In genomic region chr4:182221987-182222386, GRCh38 we compare ENCODE assay signal across 17 cellular contexts. TPM values are rescaled to one million over a fixed set of nuclear protein-coding genes. Genes with fewer than 3 reads are reported as not detected.
DNase-seq lines count a peak whose midpoint lies in the region; ATAC-seq, FAIRE-seq and TF ChIP-seq lines count a peak whose summit lies in the region.
"Had no signal": no experiment of that assay in that cellular context is flagged by ENCODE, and none has a peak within 500 bp of the region (broad histone marks: within the 10 kb centered on the region; RNA-seq: fewer than 3 reads in every experiment).

No MANE protein-coding gene starts in this region.

- CTCF ChIA-PET in K562 (lab: Yijun Ruan, JAX; ENCODE audit: low intra/inter-chr PET ratio) = no interaction called here

- H3K9me1 ChIP-seq in K562 (ENCODE audit: control insufficient read depth, insufficient read depth, low read length) = no peaks in the 10 kb centered on the region

- no peak overlapping the region for H3K9ac ChIP-seq in K562 (ENCODE audit: insufficient read depth in 1 of 2, low read depth in 2 of 2, low read length in 2 of 2)
- H3K9ac ChIP-seq: BLaER1 had no signal

- no peak for TF ChIP-seq POLR2A in K562 (conservative IDR thresholded peaks at IDR 0.05)

- peak; percentile 50 for DNase-seq in AG10803 (ENCODE audit: low read depth)
- DNase-seq in K562 (ENCODE audit: extremely low read depth in 1 of 4, low spot score in 3 of 4) = no peak
- DNase-seq in fibroblast of gingiva (ENCODE audit: low read depth) = peak; percentile 78
- no peak for DNase-seq in stimulated activated CD4-positive, alpha-beta T cell treated with anti-CD3 and anti-CD28 coated beads, Interleukin-2, amount 100 ng/mL, for 24 hours
- no peak for DNase-seq in AML-193 (lab: John Stamatoyannopoulos, UW)
- DNase-seq: 8988T; CD4-positive, alpha-beta memory T cell; GF-D8; H7; HFFc6 had no signal

- BruUV-seq in K562 (replicated peaks; lab: Mats Ljungman, UMichigan) = no TSS peak

- in situ Hi-C loops in K562 (cut with MboI) = no loop called here

- TF ChIP-seq RAD21 in K562 (CRISPR knock-in tag; conservative IDR thresholded peaks at IDR 0.05 in 1 of 2, IDR thresholded peaks at IDR 0.05 in 1 of 2) = no peak

- FAIRE-seq in K562 (lab: Jason Lieb, UNC) = peak; percentile 56

- no peaks in the 10 kb centered on the region for H3K27me3 ChIP-seq in K562 (ENCODE audit: control insufficient read depth in 2 of 2, insufficient read depth in 2 of 2, low read length in 2 of 2)
- H3K27me3 ChIP-seq: BLaER1 had no signal

- WGBS in K562 (ENCODE audit: insufficient coverage, low coverage, missing lambda C conversion rate) = 0% methylated on average over 5 of the region's 5 CpGs

- POLR2A ChIA-PET in K562 (lab: Yijun Ruan, JAX) = no interaction called here

- no peaks in the 10 kb centered on the region for H3K79me2 ChIP-seq in K562 (ENCODE audit: control insufficient read depth, insufficient read depth, low read length)

- no peaks in the 10 kb centered on the region for H3K9me3 ChIP-seq in K562 (replicated peaks; ENCODE audit: control insufficient read depth, insufficient read depth, low read depth, low read length)
- H3K9me3 ChIP-seq: BLaER1 had no signal

- no peak overlapping the region for H3K27ac ChIP-seq in K562 (ENCODE audit: extremely low read depth, low read depth, low read length)
- H3K27ac ChIP-seq: BLaER1, HL-60 had no signal

- TF ChIP-seq CTCF in AG10803 (conservative IDR thresholded peaks at IDR 0.05; ENCODE audit: low read length) (no peak), K562 (IDR thresholded peaks at IDR 0.05 in 2 of 3, conservative IDR thresholded peaks at IDR 0.05 in 1 of 3; ENCODE audit: insufficient read depth in 2 of 3, low read depth in 1 of 3, low read length in 3 of 3) (no peak)

- no peak overlapping the region for H3K4me2 ChIP-seq in K562 (ENCODE audit: insufficient read depth, low read length)
- H3K4me2 ChIP-seq: BLaER1, GM23338 had no signal

- intact Hi-C loops in K562 (cut with micrococcal nuclease) = no loop called here

- ATAC-seq in K562 (no peak), HG03439 (IDR thresholded peaks at IDR 0.05; ENCODE audit: unreplicated experiment) (no peak), HG03457 (IDR thresholded peaks at IDR 0.05; ENCODE audit: unreplicated experiment) (no peak)
- ATAC-seq: HCT116 had no signal

- H3K4me3 ChIP-seq in AG10803 (ENCODE audit: low read length) (no peak overlapping the region), K562 (no peak overlapping the region)
- H3K4me3 ChIP-seq: BLaER1, GM23338 had no signal

- TF ChIP-seq EP300 in K562 (IDR thresholded peaks at IDR 0.05; ENCODE audit: low read length) = no peak

- no peak overlapping the region for H2AFZ ChIP-seq in K562 (ENCODE audit: low read depth, low read length)
- H2AFZ ChIP-seq: GM23338 had no signal

- no peaks in the 10 kb centered on the region for H3K36me3 ChIP-seq in K562 (ENCODE audit: control insufficient read depth, insufficient read depth, low read length)
- H3K36me3 ChIP-seq: BLaER1 had no signal

- H3K4me1 ChIP-seq in K562 (replicated peaks in 1 of 2; ENCODE audit: control insufficient read depth in 2 of 2, insufficient read depth in 2 of 2, low read length in 2 of 2) = no peaks in the 10 kb centered on the region
- H3K4me1 ChIP-seq: BLaER1 had no signal

- no peaks in the 10 kb centered on the region for H4K20me1 ChIP-seq in K562 (replicated peaks; ENCODE audit: control insufficient read depth, insufficient read depth, low read length)
- H4K20me1 ChIP-seq: BLaER1 had no signal

TF ChIP-seq in K562, 482 proteins besides CTCF, POLR2A, EP300 and RAD21 (continues in another document):
- TF ChIP-seq ZBTB8A (IDR thresholded peaks at IDR 0.05; ENCODE audit: partially characterized antibody) (no peak), ZNF133 (CRISPR knock-in tag; IDR thresholded peaks at IDR 0.05) (no peak), PYGO2 (tag; IDR thresholded peaks at IDR 0.05) (no peak), REST (CRISPR knock-in tag; IDR thresholded peaks at IDR 0.05; ENCODE audit: low read depth) (no peak), ZBTB43 (CRISPR knock-in tag; IDR thresholded peaks at IDR 0.05) (no peak), EWSR1 (IDR thresholded peaks at IDR 0.05; ENCODE audit: borderline replicate concordance, low read depth, partially characterized antibody) (no peak), HNRNPL (IDR thresholded peaks at IDR 0.05; ENCODE audit: low read depth, low read length) (no peak), ADNP (tag; IDR thresholded peaks at IDR 0.05) (no peak), LARP7 (IDR thresholded peaks at IDR 0.05) (no peak), TAF15 (IDR thresholded peaks at IDR 0.05; ENCODE audit: low read depth, low read length) (no peak), THAP12 (CRISPR knock-in tag; IDR thresholded peaks at IDR 0.05) (no peak), RBM25 (IDR thresholded peaks at IDR 0.05; ENCODE audit: low read depth, low read length, severe bottlenecking) (no peak), ZKSCAN1 (IDR thresholded peaks at IDR 0.05; ENCODE audit: low read depth, low read length) (no peak), HDAC8 (tag; IDR thresholded peaks at IDR 0.05) (no peak), MCM7 (IDR thresholded peaks at IDR 0.05) (no peak)

RNA-seq across cellular contexts. Expression of gene TENM3, which starts 21.2 kb away (rescaled TPM):
- total RNA-seq in K562 (2011; cell fraction: chromatin; rRNA removed; ENCODE audit: low replicate concordance) = not detected in 2 replicates
- not detected in 2 replicates for total RNA-seq in K562 (2011; cell fraction: nucleolus; rRNA removed)
- 0.07 TPM in 1 of 2 replicates, not detected in the other for total RNA-seq in K562 (2011; cell fraction: nucleoplasm; rRNA removed)
- total RNA-seq in K562 (2014; rRNA removed) = not detected in 2 replicates
- not detected in 2 replicates for total RNA-seq in K562 (2014; rRNA removed; fragmentation: Illumina TruSeq; extraction: Trizol)
- not detected in 2 replicates for total RNA-seq in K562 (2015; rRNA removed; fragmentation: Illumina TruSeq; extraction: Trizol)
- 0.02 and 0.04 TPM in 2 replicates for total RNA-seq in K562 (2021)
- 0.01 TPM in 1 of 2 replicates, not detected in the other for polyA plus RNA-seq in K562 (2011; rRNA removed)
- polyA plus RNA-seq in K562 (2011; cell fraction: cytosol; rRNA removed) = 0.01 TPM in 1 of 2 replicates, not detected in the other
- polyA plus RNA-seq in K562 (2011; cell fraction: nucleus; rRNA removed) = 0.24 TPM in 1 of 2 replicates, not detected in the other
- polyA plus RNA-seq in K562 (2012) = 0.10 TPM in 1 of 2 replicates, not detected in the other
- not detected in 2 replicates for polyA plus RNA-seq in K562 (2014; fragmentation: Illumina TruSeq; extraction: Trizol)
- polyA plus RNA-seq in K562 (2014; fragmentation: Nextera tagmentation; extraction: Ambion mirVana) = not detected
- not detected in 2 replicates for polyA plus RNA-seq in K562 (2014; rRNA removed)
- polyA minus RNA-seq in K562 (2011; rRNA and poly(A)+ RNA removed) = 0.04 and 0.06 TPM in 2 replicates
- polyA minus RNA-seq in K562 (2011; cell fraction: cytosol; rRNA and poly(A)+ RNA removed) = not detected in 2 replicates
- polyA minus RNA-seq in K562 (2011; cell fraction: nucleus; rRNA and poly(A)+ RNA removed) = under 0.01 TPM in 1 of 2 replicates, not detected in the other
- total RNA-seq: CD4-positive, alpha-beta memory T cell had no signal
- polyA plus RNA-seq: CD14-positive monocyte; CD4-positive, alpha-beta memory T cell had no signal

Comparison
In these comparisons a context has a peak if more than half of its experiments do, and no peak if none do; other contexts are left out.
1. DNase-seq: peak in AG10803 (single experiment) and fibroblast of gingiva (single experiment); none in K562 (0 of 4), stimulated activated CD4-positive, alpha-beta T cell treated with anti-CD3 and anti-CD28 coated beads, Interleukin-2, amount 100 ng/mL, for 24 hours (0 of 2) and AML-193 (0 of 2).